ENCODE assay signal across 24 cellular contexts in the genomic region with DNA sequence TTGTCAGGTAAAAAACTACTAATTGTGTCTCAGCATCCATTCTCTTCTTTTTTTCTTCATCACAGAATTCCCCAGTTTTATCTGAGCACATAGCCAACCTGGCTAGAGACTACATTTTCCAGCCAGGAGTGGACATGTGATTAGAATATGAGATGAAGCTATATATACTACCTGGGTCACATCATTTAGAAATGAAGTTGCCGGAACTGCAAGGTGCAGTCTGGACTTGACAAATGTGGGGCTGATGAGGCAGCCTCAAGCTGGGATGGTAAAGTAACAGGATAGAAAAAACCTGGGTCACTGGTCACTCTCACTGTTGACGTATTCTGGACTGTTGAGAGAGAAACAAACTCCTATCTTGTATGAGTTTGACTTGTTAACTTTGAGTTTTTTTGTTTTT.
"Had no signal": no experiment of that assay in that cellular context is flagged by ENCODE, and none has a peak within 500 bp of the region (broad histone marks: within the 10 kb centered on the region; RNA-seq: fewer than 3 reads in every experiment).

No MANE protein-coding gene starts in this region.

- ATAC-seq: effector memory CD8-positive, alpha-beta T cell; esophagus mucosa; gastroesophageal sphincter; heart right ventricle; left cardiac atrium; left lung; left ventricle myocardium superior; lower lobe of right lung had no signal

- H3K9me3 ChIP-seq: colonic mucosa, esophagus squamous epithelium, gastroesophageal sphincter, left lung, lower lobe of right lung had no signal

- H3K4me1 Mint-ChIP-seq: central memory CD8-positive, alpha-beta T cell; memory B cell had no signal

- H3K36me3 ChIP-seq: colonic mucosa, esophagus squamous epithelium, gastroesophageal sphincter, heart right ventricle, left lung, lower lobe of right lung had no signal

- DNase-seq: cerebellar nuclear complex; colonic mucosa; cortex of kidney; effector CD8-positive, alpha-beta T cell; effector memory CD8-positive, alpha-beta T cell; endodermal cell; erythroblast; esophagus squamous epithelium; foreskin melanocyte; head of caudate nucleus; heart right ventricle; hippocampal formation; left cardiac atrium; left lung; left ventricle myocardium superior; lower lobe of right lung; mesendoderm; midbrain had no signal

- H3K4me3 Mint-ChIP-seq: central memory CD8-positive, alpha-beta T cell; dendritic cell treated with granulocyte-macrophage colony-stimulating factor and Interleukin-4, amounts not matched to agents 40 ng/mL and 50 ng/mL, for 4 days; effector memory CD8-positive, alpha-beta T cell; endodermal cell; memory B cell had no signal

- H3K27me3 Mint-ChIP-seq: central memory CD8-positive, alpha-beta T cell; dendritic cell treated with granulocyte-macrophage colony-stimulating factor and Interleukin-4, amounts not matched to agents 40 ng/mL and 50 ng/mL, for 4 days; effector memory CD8-positive, alpha-beta T cell; memory B cell had no signal

- H3K4me3 ChIP-seq: colonic mucosa, esophagus squamous epithelium, gastroesophageal sphincter, heart right ventricle, left lung, lower lobe of right lung had no signal

- H3K4me1 ChIP-seq: colonic mucosa, esophagus squamous epithelium, heart right ventricle, left lung, lower lobe of right lung had no signal

- H3K27ac Mint-ChIP-seq: dendritic cell treated with granulocyte-macrophage colony-stimulating factor and Interleukin-4, amounts not matched to agents 40 ng/mL and 50 ng/mL, for 4 days; effector memory CD8-positive, alpha-beta T cell; endodermal cell; memory B cell had no signal

- H3K36me3 Mint-ChIP-seq: memory B cell had no signal

- H3K9me3 Mint-ChIP-seq: central memory CD8-positive, alpha-beta T cell; dendritic cell treated with granulocyte-macrophage colony-stimulating factor and Interleukin-4, amounts not matched to agents 40 ng/mL and 50 ng/mL, for 4 days; endodermal cell; memory B cell had no signal

- H3K27ac ChIP-seq: colonic mucosa, epithelial cell of prostate, esophagus squamous epithelium, gastroesophageal sphincter, heart right ventricle, left lung, lower lobe of right lung had no signal

- H3K27me3 ChIP-seq: colonic mucosa, esophagus squamous epithelium, gastroesophageal sphincter, heart right ventricle, left lung had no signal
